In the genomic region with DNA sequence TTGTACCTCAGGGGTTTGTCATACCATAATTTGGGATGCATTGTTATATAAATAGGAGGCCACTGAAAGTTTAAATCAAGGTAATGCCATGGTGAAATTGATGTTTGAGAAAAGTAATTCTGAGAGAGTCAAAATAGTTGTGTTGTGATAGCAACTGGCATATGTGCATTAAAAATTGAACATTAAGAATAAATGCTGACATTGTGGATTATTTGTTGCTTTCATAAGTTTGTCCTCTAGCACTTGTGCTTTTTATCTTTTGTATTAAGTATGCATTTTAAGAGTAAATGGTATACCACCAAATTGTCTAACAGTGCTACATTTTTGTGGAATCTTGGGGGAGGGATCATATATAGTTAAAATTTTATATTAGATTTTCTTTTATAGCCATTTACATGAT, we compare ENCODE assay signal across 36 cellular contexts.
"Had no signal": no experiment of that assay in that cellular context is flagged by ENCODE, and none has a peak within 500 bp of the region (broad histone marks: within the 10 kb centered on the region; RNA-seq: fewer than 3 reads in every experiment).

No MANE protein-coding gene starts in this region.

- DNase-seq: activated B cell treated with CpG ODN at 0.5 μM for 24 hours; activated CD4-positive, alpha-beta memory T cell treated with anti-CD3 and anti-CD28 coated beads for 36 hours; activated CD4-positive, alpha-beta T cell treated with anti-CD3 and anti-CD28 coated beads for 4 hours; activated CD4-positive, alpha-beta T cell treated with anti-CD3 and anti-CD28 coated beads, Interleukin-2, amount 10 ng/mL, durations not matched to agents 24 days and 14 days; activated CD4-positive, alpha-beta T cell treated with anti-CD3 and anti-CD28 coated beads, Interleukin-2, amount 50 U/mL, for 1 hour; activated CD4-positive, alpha-beta T cell treated with anti-CD3 and anti-CD28 coated beads, Interleukin-2, amount 50 U/mL, for 4 hours; activated CD4-positive, CD25-positive, alpha-beta regulatory T cell treated with anti-CD3 and anti-CD28 coated beads, Interleukin-2, amount 50 U/mL, for 72 hours; activated CD8-positive, alpha-beta memory T cell treated with anti-CD3 and anti-CD28 coated beads, Interleukin-2, amount 50 U/mL, for 4 hours; activated CD8-positive, alpha-beta T cell treated with anti-CD3 and anti-CD28 coated beads for 36 hours; activated effector memory CD4-positive, alpha-beta T cell treated with anti-CD3 and anti-CD28 coated beads, Interleukin-2, amount 50 U/mL, for 16 hours; activated gamma-delta T cell treated with Interleukin-2 at 50 U/mL for 16 hours; activated naive CD4-positive, alpha-beta T cell; activated naive CD4-positive, alpha-beta T cell treated with anti-CD3 and anti-CD28 coated beads for 36 hours; activated naive CD4-positive, alpha-beta T cell treated with anti-CD3 and anti-CD28 coated beads, Interleukin-2, amount 50 U/mL, for 16 hours; activated naive CD8-positive, alpha-beta T cell treated with anti-CD3 and anti-CD28 coated beads for 36 hours; activated T-cell treated with anti-CD3 and anti-CD28 coated beads for 4 hours; activated T-cell treated with anti-CD3 and anti-CD28 coated beads, Interleukin-2, amount 50 U/mL, for 1 hour; activated T-cell treated with anti-CD3 and anti-CD28 coated beads, Interleukin-2, amount 50 U/mL, for 4 hours; activated T-cell treated with anti-CD3 and anti-CD28 coated beads, Interleukin-2, amount 50 U/mL, for 72 hours; adrenal gland; amniotic stem cell; aorta; body of pancreas; brain microvascular endothelial cell; central memory CD4-positive, alpha-beta T cell; cerebellar nuclear complex; T-helper 2 cell; T-helper 9 cell had no signal

- H3K9me3 ChIP-seq: adrenal gland, body of pancreas, breast epithelium had no signal

- H3K27ac Mint-ChIP-seq: activated B cell treated with CpG ODN at 0.5 μM for 24 hours; activated CD4-positive, alpha-beta memory T cell treated with anti-CD3 and anti-CD28 coated beads for 36 hours; activated CD4-positive, alpha-beta T cell treated with anti-CD3 and anti-CD28 coated beads, Interleukin-2, amount 10 ng/mL, durations not matched to agents 24 days and 14 days; activated CD8-positive, alpha-beta T cell treated with anti-CD3 and anti-CD28 coated beads for 36 hours; activated naive CD4-positive, alpha-beta T cell treated with anti-CD3 and anti-CD28 coated beads for 36 hours; activated naive CD4-positive, alpha-beta T cell treated with anti-CD3 and anti-CD28 coated beads, Interleukin-2, amount 50 U/mL, for 72 hours; activated naive CD8-positive, alpha-beta T cell treated with anti-CD3 and anti-CD28 coated beads for 36 hours; activated T-cell treated with anti-CD3 and anti-CD28 coated beads, Interleukin-2, amount 50 U/mL, for 72 hours; activated T-helper 1 cell treated with anti-CD3 and anti-CD28 coated beads, Interleukin-12 subunit alpha, Interleukin-12 subunit beta, Interleukin-2, Interleukin-4 antibody, amounts not matched to agents 30 ng/mL and 10 ng/mL and 1 ng/mL, durations not matched to agents 14 hours and 24 hours and 36 hours; activated T-helper 17 cell treated with anti-CD3 and anti-CD28 coated beads, Interleukin-2, amount 50 U/mL, for 72 hours; T-helper 1 cell treated with Interleukin-12 subunit alpha and Interleukin-12 subunit beta and Interleukin-4 antibody, amounts not matched to agents 30 μg/mL and 1 μg/mL, for 36 hours; T-helper 2 cell treated with Interferon-gamma antibody and Interleukin-4, amounts not matched to agents 5 μg/mL and 100 μg/mL, for 36 hours had no signal

- FAIRE-seq: astrocyte had no signal

- H3K27me3 Mint-ChIP-seq: activated B cell treated with CpG ODN at 0.5 μM for 24 hours; activated CD4-positive, alpha-beta memory T cell treated with anti-CD3 and anti-CD28 coated beads for 36 hours; activated CD4-positive, alpha-beta T cell treated with anti-CD3 and anti-CD28 coated beads, Interleukin-2, amount 10 ng/mL, durations not matched to agents 24 days and 14 days; activated CD8-positive, alpha-beta T cell treated with anti-CD3 and anti-CD28 coated beads for 36 hours; activated naive CD8-positive, alpha-beta T cell treated with anti-CD3 and anti-CD28 coated beads for 36 hours; activated T-helper 17 cell treated with anti-CD3 and anti-CD28 coated beads, Interleukin-2, amount 50 U/mL, for 72 hours had no signal

- H3K4me3 Mint-ChIP-seq: activated B cell treated with CpG ODN at 0.5 μM for 24 hours; activated CD4-positive, alpha-beta memory T cell treated with anti-CD3 and anti-CD28 coated beads for 36 hours; activated CD4-positive, alpha-beta T cell treated with anti-CD3 and anti-CD28 coated beads, Interleukin-2, amount 10 ng/mL, durations not matched to agents 24 days and 14 days; activated CD8-positive, alpha-beta T cell treated with anti-CD3 and anti-CD28 coated beads for 36 hours; activated naive CD4-positive, alpha-beta T cell treated with anti-CD3 and anti-CD28 coated beads for 36 hours; activated naive CD8-positive, alpha-beta T cell treated with anti-CD3 and anti-CD28 coated beads for 36 hours; activated T-cell treated with anti-CD3 and anti-CD28 coated beads, Interleukin-2, amount 50 U/mL, for 4 hours; activated T-cell treated with anti-CD3 and anti-CD28 coated beads, Interleukin-2, amount 50 U/mL, for 72 hours; activated T-helper 1 cell treated with anti-CD3 and anti-CD28 coated beads, Interleukin-12 subunit alpha, Interleukin-12 subunit beta, Interleukin-2, Interleukin-4 antibody, amounts not matched to agents 30 ng/mL and 10 ng/mL and 1 ng/mL, durations not matched to agents 14 hours and 24 hours and 36 hours; activated T-helper 17 cell treated with anti-CD3 and anti-CD28 coated beads, Interleukin-2, amount 50 U/mL, for 72 hours; T-helper 1 cell treated with Interleukin-12 subunit alpha and Interleukin-12 subunit beta and Interleukin-4 antibody, amounts not matched to agents 30 μg/mL and 1 μg/mL, for 36 hours; T-helper 2 cell treated with Interferon-gamma antibody and Interleukin-4, amounts not matched to agents 5 μg/mL and 100 μg/mL, for 36 hours had no signal

- H3K36me3 ChIP-seq: adrenal gland, brain microvascular endothelial cell, breast epithelium had no signal

- ATAC-seq: activated CD8-positive, alpha-beta T cell treated with anti-CD3 and anti-CD28 coated beads for 36 hours; activated naive CD4-positive, alpha-beta T cell treated with anti-CD3 and anti-CD28 coated beads, Interleukin-2, amount 50 U/mL, for 72 hours; activated T-cell treated with anti-CD3 and anti-CD28 coated beads, Interleukin-2, amount 50 U/mL, for 4 hours; activated T-cell treated with anti-CD3 and anti-CD28 coated beads, Interleukin-2, amount 50 U/mL, for 72 hours; activated T-helper 17 cell treated with anti-CD3 and anti-CD28 coated beads, Interleukin-2, amount 50 U/mL, for 72 hours; body of pancreas had no signal

- H3K27ac ChIP-seq: adrenal gland, body of pancreas, brain microvascular endothelial cell, breast epithelium, VCaP had no signal

- H3K27me3 ChIP-seq: adrenal gland, body of pancreas, brain microvascular endothelial cell, breast epithelium had no signal

- H3K4me3 ChIP-seq: adrenal gland, body of pancreas, breast epithelium had no signal

- H3K9me3 Mint-ChIP-seq: activated B cell treated with CpG ODN at 0.5 μM for 24 hours; activated CD4-positive, alpha-beta memory T cell treated with anti-CD3 and anti-CD28 coated beads for 36 hours; activated CD4-positive, alpha-beta T cell treated with anti-CD3 and anti-CD28 coated beads, Interleukin-2, amount 10 ng/mL, durations not matched to agents 24 days and 14 days; activated CD8-positive, alpha-beta T cell treated with anti-CD3 and anti-CD28 coated beads for 36 hours; activated naive CD4-positive, alpha-beta T cell treated with anti-CD3 and anti-CD28 coated beads for 36 hours; activated naive CD4-positive, alpha-beta T cell treated with anti-CD3 and anti-CD28 coated beads, Interleukin-2, amount 50 U/mL, for 72 hours; activated T-cell treated with anti-CD3 and anti-CD28 coated beads, Interleukin-2, amount 50 U/mL, for 4 hours; activated T-cell treated with anti-CD3 and anti-CD28 coated beads, Interleukin-2, amount 50 U/mL, for 72 hours; activated T-helper 1 cell treated with anti-CD3 and anti-CD28 coated beads, Interleukin-12 subunit alpha, Interleukin-12 subunit beta, Interleukin-2, Interleukin-4 antibody, amounts not matched to agents 30 ng/mL and 10 ng/mL and 1 ng/mL, durations not matched to agents 14 hours and 24 hours and 36 hours; T-helper 1 cell treated with Interleukin-12 subunit alpha and Interleukin-12 subunit beta and Interleukin-4 antibody, amounts not matched to agents 30 μg/mL and 1 μg/mL, for 36 hours had no signal

- H3K4me1 ChIP-seq: adrenal gland, body of pancreas, breast epithelium had no signal

- H3K4me1 Mint-ChIP-seq: activated CD4-positive, alpha-beta T cell treated with anti-CD3 and anti-CD28 coated beads, Interleukin-2, amount 10 ng/mL, durations not matched to agents 24 days and 14 days; activated naive CD8-positive, alpha-beta T cell treated with anti-CD3 and anti-CD28 coated beads for 36 hours; activated T-helper 17 cell treated with anti-CD3 and anti-CD28 coated beads, Interleukin-2, amount 50 U/mL, for 72 hours had no signal
